Comparison of ENCODE assay signal across 8 cellular contexts in the genomic region with DNA sequence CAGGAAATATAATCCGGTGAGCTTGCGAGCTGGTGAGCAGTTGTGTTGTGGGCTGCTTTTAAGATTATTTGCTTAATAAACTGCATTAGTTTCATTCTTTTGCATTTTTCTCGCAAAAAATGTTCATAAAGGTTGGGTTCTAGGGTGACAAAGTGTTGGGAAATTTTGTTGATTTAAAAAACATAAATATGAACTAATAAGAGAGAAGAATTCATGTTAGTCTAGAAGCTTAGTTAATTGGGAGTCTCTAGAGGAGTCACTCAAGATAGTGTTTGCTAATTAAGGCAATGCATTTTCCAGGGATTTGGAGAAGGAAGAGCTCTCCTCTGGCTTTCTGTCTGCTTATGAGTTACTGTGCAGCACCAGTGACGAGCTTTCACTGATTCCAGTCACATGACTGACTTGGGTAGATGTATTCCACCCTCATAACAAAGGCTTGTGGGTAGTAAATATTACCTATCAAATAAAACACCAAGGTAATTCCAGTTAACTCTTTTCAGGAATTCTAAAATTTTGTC.
DNase-seq lines count a peak whose midpoint lies in the region; ATAC-seq and TF ChIP-seq lines count a peak whose summit lies in the region.

No MANE protein-coding gene starts in this region.

- TF ChIP-seq EP300 in SK-N-SH (IDR thresholded peaks at IDR 0.05; ENCODE audit: borderline replicate concordance in 1 of 2, low read depth in 1 of 2, low read length in 1 of 2), result no peak

- TF ChIP-seq CTCF in SK-N-SH (IDR thresholded peaks at IDR 0.05), result no peak
- no peak for TF ChIP-seq CTCF in adrenal gland (IDR thresholded peaks at IDR 0.05)

- no peaks in the 10 kb centered on the region for H3K79me2 ChIP-seq in SK-N-SH (ENCODE audit: insufficient read depth)

- H3K18ac ChIP-seq in neuronal stem cell (ENCODE audit: low read length), result no peak overlapping the region

- H2BK15ac ChIP-seq in neuronal stem cell (ENCODE audit: low read length), result no peak overlapping the region

- H3K27me3 ChIP-seq in SK-N-SH (ENCODE audit: insufficient read depth) (no peaks in the 10 kb centered on the region), neuronal stem cell (ENCODE audit: control insufficient read depth in 3 of 3, insufficient read depth in 3 of 3, low read depth in 1 of 3, low read length in 3 of 3) (no peaks in the 10 kb centered on the region), adrenal gland (no peaks in the 10 kb centered on the region)

- H3K9me3 ChIP-seq in SK-N-SH (no peaks in the 10 kb centered on the region), neuronal stem cell (replicated peaks in 1 of 2; ENCODE audit: control insufficient read depth in 2 of 2, insufficient read depth in 1 of 2, low read depth in 1 of 2, low read length in 2 of 2) (no peaks in the 10 kb centered on the region), adrenal gland (replicated peaks in 1 of 3) (no peaks in the 10 kb centered on the region)

- TF ChIP-seq RAD21 in SK-N-SH (IDR thresholded peaks at IDR 0.05; ENCODE audit: low read length), result no peak

- no peaks in the 10 kb centered on the region for H3F3A ChIP-seq in SK-N-SH (replicated peaks; ENCODE audit: insufficient read depth)

- POLR2A ChIA-PET in SK-N-SH (lab: Yijun Ruan, JAX), result no interaction called here

- no peaks in the 10 kb centered on the region for H4K20me1 ChIP-seq in SK-N-SH (ENCODE audit: insufficient read depth)

- H4K91ac ChIP-seq in neuronal stem cell (ENCODE audit: low read depth, low read length, poor library complexity), result no peak overlapping the region

- H3K4me2 ChIP-seq in SK-N-SH (no peak overlapping the region), neuronal stem cell (ENCODE audit: insufficient read depth, low read length, poor library complexity, severe bottlenecking) (no peak overlapping the region)

- H3K79me1 ChIP-seq in neuronal stem cell (ENCODE audit: low read depth, low read length), result no peaks in the 10 kb centered on the region

- intact Hi-C loops in adrenal gland (cut with DNase I), result no loop called here

- H2AK5ac ChIP-seq in neuronal stem cell (ENCODE audit: low read depth, low read length), result no peak overlapping the region

- no peak overlapping the region for H2BK120ac ChIP-seq in neuronal stem cell (ENCODE audit: low read depth, low read length)

- no peak overlapping the region for H4K8ac ChIP-seq in neuronal stem cell (ENCODE audit: low read depth, low read length)

- ATAC-seq in GM18868 (IDR thresholded peaks at IDR 0.05; ENCODE audit: unreplicated experiment) (peak; percentile 71), HG02678 (IDR thresholded peaks at IDR 0.05; ENCODE audit: unreplicated experiment) (peak; percentile 37)

- H3K4me3 ChIP-seq in SK-N-SH (ENCODE audit: low read depth in 2 of 2, low read length in 1 of 2) (no peak overlapping the region), neuronal stem cell (ENCODE audit: low read length in 2 of 2) (no peak overlapping the region), adrenal gland (peak overlapping the region in 1 of 4 donors; percentile 6)

- no peak overlapping the region for H2AFZ ChIP-seq in SK-N-SH (ENCODE audit: low read depth)
- H2AFZ ChIP-seq in neuronal stem cell (ENCODE audit: low read length), result peak overlapping the region; percentile 39

- no peak overlapping the region for H3K14ac ChIP-seq in neuronal stem cell (ENCODE audit: low read length)

- no peak overlapping the region for H2BK5ac ChIP-seq in neuronal stem cell (ENCODE audit: low read length)

- CTCF ChIA-PET in SK-N-SH (lab: Yijun Ruan, JAX), result interaction anchor here (0.8 to 2.4 kb wide), 23 partner anchors 11 to 912 kb away, joined by 3 to 38 read pairs (median 4); no protein-coding TSS in a partner anchor

- H3K4ac ChIP-seq in neuronal stem cell (ENCODE audit: low read length), result no peak overlapping the region

- DNase-seq in SK-N-SH (no peak), neuronal stem cell (ENCODE audit: low spot score) (no peak), NK-92 (lab: John Stamatoyannopoulos, UW; ENCODE audit: unreplicated experiment) (no peak), adrenal gland (no peak), NCI-H345 treated with DMSO at 0.1 percent for 48 hours (lab: John Stamatoyannopoulos, UW; ENCODE audit: unreplicated experiment) (no peak)
- DNase-seq in activated naive CD4-positive, alpha-beta T cell (lab: John Stamatoyannopoulos, UW), result no peak

- no peak for TF ChIP-seq POLR2A in adrenal gland (IDR thresholded peaks at IDR 0.05)

- no peak overlapping the region for H3K23ac ChIP-seq in neuronal stem cell (ENCODE audit: low read depth, low read length, poor library complexity)

- H3K27ac ChIP-seq in SK-N-SH (ENCODE audit: low read depth in 2 of 2, low read length in 1 of 2) (peak overlapping the region; percentile 12 to 77; a peak in 3 of 4 replicates), neuronal stem cell (replicated peaks; ENCODE audit: low read length) (no peak overlapping the region), adrenal gland (no peak overlapping the region)

- H3K9ac ChIP-seq in SK-N-SH (no peak overlapping the region), neuronal stem cell (ENCODE audit: low read depth, low read length, poor library complexity) (no peak overlapping the region)

- WGBS in SK-N-SH (ENCODE audit: low lambda C conversion rate), result 46% methylated on average over 4 of the region's 4 CpGs
- WGBS in neuronal stem cell (ENCODE audit: extremely low coverage in 2 of 2, insufficient read length in 2 of 2, insufficient replicate concordance in 1 of 2), 2 donors, result no CpG with 5 or more reads among the region's 4 CpGs
- 34 to 46% (median 42%) methylated on average over 4 of the region's 4 CpGs for WGBS in adrenal gland, 4 donors

- H3K4me1 ChIP-seq in SK-N-SH (ENCODE audit: control insufficient read depth in 1 of 2, insufficient read depth in 2 of 2, low read depth in 1 of 2, low read length in 1 of 2), result peaks cover 8% of the 10 kb centered on the region in 2 experiments; a peak in 3 of 4 replicates
- peaks cover 0 to 2% of the 10 kb centered on the region in 2 donors for H3K4me1 ChIP-seq in neuronal stem cell (ENCODE audit: control insufficient read depth in 2 of 2, insufficient read depth in 1 of 2, low read depth in 1 of 2, low read length in 2 of 2)
- H3K4me1 ChIP-seq in adrenal gland (replicated peaks in 1 of 2), result peaks cover 0 to 11% of the 10 kb centered on the region in 2 donors

- no peaks in the 10 kb centered on the region for H3K9me2 ChIP-seq in SK-N-SH

- peaks cover 0 to 4% of the 10 kb centered on the region in 2 experiments for H3K36me3 ChIP-seq in SK-N-SH (replicated peaks in 1 of 2; ENCODE audit: control insufficient read depth in 1 of 2, insufficient read depth in 2 of 2, low read length in 1 of 2)
- H3K36me3 ChIP-seq in neuronal stem cell (replicated peaks in 1 of 2; ENCODE audit: control insufficient read depth in 2 of 2, insufficient read depth in 2 of 2, low read length in 2 of 2), result no peaks in the 10 kb centered on the region
- H3K36me3 ChIP-seq in adrenal gland (replicated peaks in 1 of 2), result no peaks in the 10 kb centered on the region

- H2BK12ac ChIP-seq in neuronal stem cell (ENCODE audit: low read length), result no peak overlapping the region

TF ChIP-seq in SK-N-SH, 30 proteins besides CTCF, POLR2A, EP300 and RAD21 (continues in another document):
- TF ChIP-seq, protein P1, sequence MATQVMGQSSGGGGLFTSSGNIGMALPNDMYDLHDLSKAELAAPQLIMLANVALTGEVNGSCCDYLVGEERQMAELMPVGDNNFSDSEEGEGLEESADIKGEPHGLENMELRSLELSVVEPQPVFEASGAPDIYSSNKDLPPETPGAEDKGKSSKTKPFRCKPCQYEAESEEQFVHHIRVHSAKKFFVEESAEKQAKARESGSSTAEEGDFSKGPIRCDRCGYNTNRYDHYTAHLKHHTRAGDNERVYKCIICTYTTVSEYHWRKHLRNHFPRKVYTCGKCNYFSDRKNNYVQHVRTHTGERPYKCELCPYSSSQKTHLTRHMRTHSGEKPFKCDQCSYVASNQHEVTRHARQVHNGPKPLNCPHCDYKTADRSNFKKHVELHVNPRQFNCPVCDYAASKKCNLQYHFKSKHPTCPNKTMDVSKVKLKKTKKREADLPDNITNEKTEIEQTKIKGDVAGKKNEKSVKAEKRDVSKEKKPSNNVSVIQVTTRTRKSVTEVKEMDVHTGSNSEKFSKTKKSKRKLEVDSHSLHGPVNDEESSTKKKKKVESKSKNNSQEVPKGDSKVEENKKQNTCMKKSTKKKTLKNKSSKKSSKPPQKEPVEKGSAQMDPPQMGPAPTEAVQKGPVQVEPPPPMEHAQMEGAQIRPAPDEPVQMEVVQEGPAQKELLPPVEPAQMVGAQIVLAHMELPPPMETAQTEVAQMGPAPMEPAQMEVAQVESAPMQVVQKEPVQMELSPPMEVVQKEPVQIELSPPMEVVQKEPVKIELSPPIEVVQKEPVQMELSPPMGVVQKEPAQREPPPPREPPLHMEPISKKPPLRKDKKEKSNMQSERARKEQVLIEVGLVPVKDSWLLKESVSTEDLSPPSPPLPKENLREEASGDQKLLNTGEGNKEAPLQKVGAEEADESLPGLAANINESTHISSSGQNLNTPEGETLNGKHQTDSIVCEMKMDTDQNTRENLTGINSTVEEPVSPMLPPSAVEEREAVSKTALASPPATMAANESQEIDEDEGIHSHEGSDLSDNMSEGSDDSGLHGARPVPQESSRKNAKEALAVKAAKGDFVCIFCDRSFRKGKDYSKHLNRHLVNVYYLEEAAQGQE (IDR thresholded peaks at IDR 0.05; ENCODE audit: low read depth, low read length), result no peak
- TF ChIP-seq MEF2A (IDR thresholded peaks at IDR 0.05; ENCODE audit: borderline replicate concordance, low read depth) (0 out of 2 replicates have a peak, but pooled peaks have one; percentile 23), MXI1 (IDR thresholded peaks at IDR 0.05; ENCODE audit: low read depth, low read length) (no peak), TCF12 (IDR thresholded peaks at IDR 0.05) (0 out of 2 replicates have a peak, but pooled peaks have one; percentile 21), POLR2AphosphoS5 (IDR thresholded peaks at IDR 0.05; ENCODE audit: low read depth, low read length) (no peak), EZH2phosphoT487 (IDR thresholded peaks at IDR 0.05; ENCODE audit: borderline replicate concordance, low read depth) (no peak), SMC3 (IDR thresholded peaks at IDR 0.05; ENCODE audit: low read depth, low read length) (no peak)
- TF ChIP-seq, protein P2, sequence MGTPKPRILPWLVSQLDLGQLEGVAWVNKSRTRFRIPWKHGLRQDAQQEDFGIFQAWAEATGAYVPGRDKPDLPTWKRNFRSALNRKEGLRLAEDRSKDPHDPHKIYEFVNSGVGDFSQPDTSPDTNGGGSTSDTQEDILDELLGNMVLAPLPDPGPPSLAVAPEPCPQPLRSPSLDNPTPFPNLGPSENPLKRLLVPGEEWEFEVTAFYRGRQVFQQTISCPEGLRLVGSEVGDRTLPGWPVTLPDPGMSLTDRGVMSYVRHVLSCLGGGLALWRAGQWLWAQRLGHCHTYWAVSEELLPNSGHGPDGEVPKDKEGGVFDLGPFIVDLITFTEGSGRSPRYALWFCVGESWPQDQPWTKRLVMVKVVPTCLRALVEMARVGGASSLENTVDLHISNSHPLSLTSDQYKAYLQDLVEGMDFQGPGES (IDR thresholded peaks at IDR 0.05; ENCODE audit: low read depth, low read length), result no peak
- TF ChIP-seq, protein P3, sequence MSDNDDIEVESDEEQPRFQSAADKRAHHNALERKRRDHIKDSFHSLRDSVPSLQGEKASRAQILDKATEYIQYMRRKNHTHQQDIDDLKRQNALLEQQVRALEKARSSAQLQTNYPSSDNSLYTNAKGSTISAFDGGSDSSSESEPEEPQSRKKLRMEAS (IDR thresholded peaks at IDR 0.05; ENCODE audit: low read depth), result no peak

Comparison
In these comparisons a context has a peak if more than half of its experiments do, and no peak if none do; other contexts are left out.
1. H3K27ac ChIP-seq: peak in SK-N-SH (2 of 2); none in neuronal stem cell (single experiment) and adrenal gland (0 of 5).